In the genomic region with DNA sequence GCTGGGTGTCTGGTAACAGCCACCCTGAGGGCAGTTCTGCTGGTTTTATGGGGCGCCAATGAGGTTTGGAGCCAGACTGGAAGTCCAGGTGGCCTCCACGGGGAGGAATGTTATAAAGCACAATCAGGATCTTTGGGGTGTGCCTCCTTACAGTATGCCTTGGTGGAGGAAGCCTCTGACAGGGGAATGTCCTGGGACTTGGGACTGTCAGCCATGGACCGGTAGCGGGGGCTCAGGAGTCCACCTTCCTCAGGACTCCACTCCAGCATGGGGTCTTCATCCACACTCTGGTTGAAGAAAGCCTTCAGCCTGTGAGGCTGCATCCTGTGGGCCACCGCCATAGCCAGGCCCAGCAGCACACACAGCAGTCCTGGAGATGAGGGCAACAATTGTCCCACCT, we compare ENCODE assay signal across 22 cellular contexts. TPM values are rescaled to one million over a fixed set of nuclear protein-coding genes. Genes with fewer than 3 reads are reported as not detected.
DNase-seq lines count a peak whose midpoint lies in the region; ATAC-seq and TF ChIP-seq lines count a peak whose summit lies in the region.
"Had no signal": no experiment of that assay in that cellular context is flagged by ENCODE, and none has a peak within 500 bp of the region (broad histone marks: within the 10 kb centered on the region; RNA-seq: fewer than 3 reads in every experiment).

No MANE protein-coding gene starts in this region.

- no peaks in the 10 kb centered on the region for H3K79me1 ChIP-seq in neuronal stem cell (ENCODE audit: low read depth, low read length)

- no peak overlapping the region for H4K8ac ChIP-seq in neuronal stem cell (ENCODE audit: low read depth, low read length)

- POLR2A ChIA-PET in CD4-positive, alpha-beta T cell (lab: Charles Lee) = interaction anchor here (1.4 to 1.6 kb wide), 2 partner anchors 79 to 82 kb away, joined by 6 to 10 read pairs; no protein-coding TSS in a partner anchor

- intact Hi-C loops in dendritic cell treated with granulocyte-macrophage colony-stimulating factor and Interleukin-4, amounts not matched to agents 40 ng/mL and 50 ng/mL, for 4 days (cut with micrococcal nuclease) = no loop called here
- intact Hi-C loops in spleen (cut with DNase I; ENCODE audit: low total_unique reads) = no loop called here
- intact Hi-C loops in CD4-positive, alpha-beta T cell (cut with DNase I, micrococcal nuclease) = loop anchor here in 1 of 2 experiments (5.0 kb wide), 1 partner anchor 48 kb away; no protein-coding TSS in a partner anchor

- H3K27me3 Mint-ChIP-seq in dendritic cell treated with granulocyte-macrophage colony-stimulating factor and Interleukin-4, amounts not matched to agents 40 ng/mL and 50 ng/mL, for 4 days = peaks cover 67% of the 10 kb centered on the region
- H3K27me3 Mint-ChIP-seq in CD4-positive, alpha-beta T cell = peaks cover 80% of the 10 kb centered on the region

- no peak overlapping the region for H3K4me3 ChIP-seq in neuronal stem cell (ENCODE audit: low read length in 2 of 2)
- H3K4me3 ChIP-seq in spleen = no peak overlapping the region
- H3K4me3 ChIP-seq: A549; BLaER1 treated with 17β-estradiol and CSF1 and Interleukin-3, amounts not matched to agents 10 nM and 100 nM; GM23248 had no signal

- H3K27ac ChIP-seq in neuronal stem cell (replicated peaks; ENCODE audit: low read length) = no peak overlapping the region
- H3K27ac ChIP-seq in spleen = no peak overlapping the region
- H3K27ac ChIP-seq in CD4-positive, alpha-beta T cell (ENCODE audit: low read depth, low read length) = no peak overlapping the region
- H3K27ac ChIP-seq: A549; BLaER1 treated with 17β-estradiol and CSF1 and Interleukin-3, amounts not matched to agents 10 nM and 100 nM; GM23248 had no signal

- no peak overlapping the region for H3K4me3 Mint-ChIP-seq in dendritic cell treated with granulocyte-macrophage colony-stimulating factor and Interleukin-4, amounts not matched to agents 40 ng/mL and 50 ng/mL, for 4 days
- H3K4me3 Mint-ChIP-seq in CD4-positive, alpha-beta T cell = no peak overlapping the region
- H3K4me3 Mint-ChIP-seq: CD14-positive monocyte had no signal

- peak overlapping the region; percentile 20 for H3K27ac Mint-ChIP-seq in dendritic cell treated with granulocyte-macrophage colony-stimulating factor and Interleukin-4, amounts not matched to agents 40 ng/mL and 50 ng/mL, for 4 days
- no peak overlapping the region for H3K27ac Mint-ChIP-seq in CD4-positive, alpha-beta T cell

- peaks cover 36 to 83% (median 57%) of the 10 kb centered on the region in 3 experiments for H3K27me3 ChIP-seq in neuronal stem cell (ENCODE audit: control insufficient read depth in 3 of 3, insufficient read depth in 3 of 3, low read depth in 1 of 3, low read length in 3 of 3)
- H3K27me3 ChIP-seq in spleen (replicated peaks in 1 of 7) = peaks cover 13 to 87% (median 40%) of the 10 kb centered on the region in 7 donors
- peaks cover 56% of the 10 kb centered on the region for H3K27me3 ChIP-seq in CD4-positive, alpha-beta T cell (ENCODE audit: control insufficient read depth, insufficient read depth, low read length)

- H3K9me3 ChIP-seq in neuronal stem cell (replicated peaks in 1 of 2; ENCODE audit: control insufficient read depth in 2 of 2, insufficient read depth in 1 of 2, low read depth in 1 of 2, low read length in 2 of 2) = no peaks in the 10 kb centered on the region
- H3K9me3 ChIP-seq in spleen = no peaks in the 10 kb centered on the region
- H3K9me3 ChIP-seq in CD4-positive, alpha-beta T cell (ENCODE audit: control insufficient read depth, low read length) = no peaks in the 10 kb centered on the region
- H3K9me3 ChIP-seq: A549, BE2C had no signal

- TF ChIP-seq POLR2A in spleen (IDR thresholded peaks at IDR 0.05) = no peak

- H2AFZ ChIP-seq in neuronal stem cell (ENCODE audit: low read length) = no peak overlapping the region
- H2AFZ ChIP-seq: GM23248 had no signal

- peak overlapping the region; percentile 59 for H3K18ac ChIP-seq in neuronal stem cell (ENCODE audit: low read length)

- H3K9ac ChIP-seq in neuronal stem cell (ENCODE audit: low read depth, low read length, poor library complexity) = peak overlapping the region; percentile 33
- H3K9ac ChIP-seq: BLaER1 treated with 17β-estradiol and CSF1 and Interleukin-3, amounts not matched to agents 10 nM and 100 nM; GM23248 had no signal

- H3K23ac ChIP-seq in neuronal stem cell (ENCODE audit: low read depth, low read length, poor library complexity) = peak overlapping the region; percentile 37

- H3K4me1 ChIP-seq in neuronal stem cell (ENCODE audit: control insufficient read depth in 2 of 2, insufficient read depth in 1 of 2, low read depth in 1 of 2, low read length in 2 of 2) (peaks cover 4 to 11% of the 10 kb centered on the region in 2 donors), spleen (peaks cover 15 to 34% (median 27%) of the 10 kb centered on the region in 6 donors)
- H3K4me1 ChIP-seq: BE2C had no signal

- H3K4ac ChIP-seq in neuronal stem cell (ENCODE audit: low read length) = no peak overlapping the region

- no peak for DNase-seq in neuronal stem cell (ENCODE audit: low spot score)
- DNase-seq in spleen = peak; percentile 50
- DNase-seq in nucleus accumbens (lab: John Stamatoyannopoulos, UW) = no peak
- no peak for DNase-seq in CD4-positive, alpha-beta T cell
- DNase-seq: 8988T; ACHN; AML-193; BE2C; Calu3; CD4-positive, alpha-beta memory T cell; COR-L47; DMS153; DND-41; GM23248; H7; HCEC 1CT had no signal

- H3K9me3 Mint-ChIP-seq in dendritic cell treated with granulocyte-macrophage colony-stimulating factor and Interleukin-4, amounts not matched to agents 40 ng/mL and 50 ng/mL, for 4 days = no peaks in the 10 kb centered on the region
- H3K9me3 Mint-ChIP-seq in CD4-positive, alpha-beta T cell = no peaks in the 10 kb centered on the region

- no peak overlapping the region for H2BK5ac ChIP-seq in neuronal stem cell (ENCODE audit: low read length)

- H2BK120ac ChIP-seq in neuronal stem cell (ENCODE audit: low read depth, low read length) = no peak overlapping the region

- no peak overlapping the region for H3K4me2 ChIP-seq in neuronal stem cell (ENCODE audit: insufficient read depth, low read length, poor library complexity, severe bottlenecking)
- H3K4me2 ChIP-seq: A549; BLaER1 treated with 17β-estradiol and CSF1 and Interleukin-3, amounts not matched to agents 10 nM and 100 nM had no signal

- WGBS in neuronal stem cell (ENCODE audit: extremely low coverage in 2 of 2, insufficient read length in 2 of 2, insufficient replicate concordance in 1 of 2), 2 donors = no CpG with 5 or more reads among the region's 5 CpGs
- 90 to 93% (median 91%) methylated on average over 5 of the region's 5 CpGs for WGBS in spleen, 5 donors

- no peak overlapping the region for H2BK12ac ChIP-seq in neuronal stem cell (ENCODE audit: low read length)

- H3K4me1 Mint-ChIP-seq in dendritic cell treated with granulocyte-macrophage colony-stimulating factor and Interleukin-4, amounts not matched to agents 40 ng/mL and 50 ng/mL, for 4 days (ENCODE audit: low read depth) = peaks cover 29% of the 10 kb centered on the region
- H3K4me1 Mint-ChIP-seq in CD4-positive, alpha-beta T cell (ENCODE audit: low read depth) = peaks cover 35% of the 10 kb centered on the region

- CTCF ChIA-PET in CD4-positive, alpha-beta T cell (lab: Charles Lee) = interaction anchor here (1.0 to 2.2 kb wide), 13 partner anchors 8 to 827 kb away, joined by 3 to 28 read pairs (median 5); a partner anchor contains a TSS

- TF ChIP-seq CTCF in spleen (IDR thresholded peaks at IDR 0.05 in 8 of 11, conservative IDR thresholded peaks at IDR 0.05 in 3 of 11) = no peak
- no peak for TF ChIP-seq CTCF in CD4-positive, alpha-beta T cell (IDR thresholded peaks at IDR 0.05)

- H3K36me3 Mint-ChIP-seq in dendritic cell treated with granulocyte-macrophage colony-stimulating factor and Interleukin-4, amounts not matched to agents 40 ng/mL and 50 ng/mL, for 4 days (ENCODE audit: low read depth) = peaks cover 35% of the 10 kb centered on the region
- H3K36me3 Mint-ChIP-seq in CD4-positive, alpha-beta T cell (ENCODE audit: low read depth) = no peaks in the 10 kb centered on the region
- H3K36me3 Mint-ChIP-seq: CD4-positive, alpha-beta memory T cell had no signal

- no peaks in the 10 kb centered on the region for H3K36me3 ChIP-seq in neuronal stem cell (replicated peaks in 1 of 2; ENCODE audit: control insufficient read depth in 2 of 2, insufficient read depth in 2 of 2, low read length in 2 of 2)
- no peaks in the 10 kb centered on the region for H3K36me3 ChIP-seq in spleen
- H3K36me3 ChIP-seq: BE2C; BLaER1 treated with 17β-estradiol and CSF1 and Interleukin-3, amounts not matched to agents 10 nM and 100 nM had no signal

- H4K91ac ChIP-seq in neuronal stem cell (ENCODE audit: low read depth, low read length, poor library complexity) = no peak overlapping the region

- H2BK15ac ChIP-seq in neuronal stem cell (ENCODE audit: low read length) = no peak overlapping the region

- H2AK5ac ChIP-seq in neuronal stem cell (ENCODE audit: low read depth, low read length) = no peak overlapping the region

- no peak for ATAC-seq in GM18498 (IDR thresholded peaks at IDR 0.05; ENCODE audit: unreplicated experiment)
- no peak for ATAC-seq in CD4-positive, alpha-beta T cell (ENCODE audit: poor library complexity)
- ATAC-seq: A549 had no signal

- peak overlapping the region; percentile 77 for H3K14ac ChIP-seq in neuronal stem cell (ENCODE audit: low read length)

RNA-seq across cellular contexts. Expression of a gene that starts 4.9 kb away (rescaled TPM):
- not detected for polyA plus RNA-seq in neuronal stem cell (2013, experiment 1 of 2)
- polyA plus RNA-seq in neuronal stem cell (2013, experiment 2 of 2) = not detected
- not detected for total RNA-seq in spleen
- polyA plus RNA-seq in spleen = under 1 TPM in 1 of 3 donors, not detected in 2; 0.06 TPM
- total RNA-seq in CD4-positive, alpha-beta T cell = not detected
- total RNA-seq: Calu3; CD4-positive, alpha-beta memory T cell; GM23248; H1; H7 had no signal
- polyA plus RNA-seq: A549; CD14-positive monocyte; CD4-positive, alpha-beta memory T cell; GM23248 had no signal

RNA-seq across cellular contexts. Expression of a gene that starts 5.0 kb away (rescaled TPM):
- polyA plus RNA-seq in neuronal stem cell (2013, experiment 1 of 2) = 0.01 TPM
- polyA plus RNA-seq in neuronal stem cell (2013, experiment 2 of 2) = 0.01 TPM
- total RNA-seq in spleen = not detected
- under 1 TPM in 1 of 3 donors, not detected in 2; 0.10 TPM for polyA plus RNA-seq in spleen
- total RNA-seq in CD4-positive, alpha-beta T cell = under 1 TPM; 0.05 to 0.08 TPM
- total RNA-seq: GM23248, H1, H7 had no signal
- polyA plus RNA-seq: CD14-positive monocyte had no signal

RNA-seq across cellular contexts. Expression of a gene that starts 10.7 kb away (rescaled TPM):
- polyA plus RNA-seq in neuronal stem cell (2013, experiment 1 of 2) = 0.04 TPM
- not detected for polyA plus RNA-seq in neuronal stem cell (2013, experiment 2 of 2)
- total RNA-seq in spleen = under 1 TPM in 2 of 7 donors, not detected in 5; 0.30 to 0.38 TPM
- polyA plus RNA-seq in spleen = under 1 TPM; 0.03 to 0.10 (median 0.04) TPM
- total RNA-seq in CD4-positive, alpha-beta T cell = 1 to 10 TPM in 1 of 2 experiments, under 1 TPM in 1; 0.44 to 1.0 TPM
- total RNA-seq: Calu3, H1, H7 had no signal
- polyA plus RNA-seq: CD14-positive monocyte; CD4-positive, alpha-beta memory T cell had no signal

RNA-seq across cellular contexts. Expression of a gene that starts 10.8 kb away (rescaled TPM):
- polyA plus RNA-seq in neuronal stem cell (2013, experiment 1 of 2) = 0.06 TPM
- 0.03 TPM for polyA plus RNA-seq in neuronal stem cell (2013, experiment 2 of 2)
- total RNA-seq in spleen = under 1 TPM in 2 of 7 donors, not detected in 5; 0.09 to 0.28 TPM
- under 1 TPM; 0.04 to 0.19 (median 0.06) TPM for polyA plus RNA-seq in spleen
- under 1 TPM; 0.17 to 0.25 TPM for total RNA-seq in CD4-positive, alpha-beta T cell
- polyA plus RNA-seq: A549 had no signal
